ENCODE assay signal across 18 cellular contexts in the genomic region with DNA sequence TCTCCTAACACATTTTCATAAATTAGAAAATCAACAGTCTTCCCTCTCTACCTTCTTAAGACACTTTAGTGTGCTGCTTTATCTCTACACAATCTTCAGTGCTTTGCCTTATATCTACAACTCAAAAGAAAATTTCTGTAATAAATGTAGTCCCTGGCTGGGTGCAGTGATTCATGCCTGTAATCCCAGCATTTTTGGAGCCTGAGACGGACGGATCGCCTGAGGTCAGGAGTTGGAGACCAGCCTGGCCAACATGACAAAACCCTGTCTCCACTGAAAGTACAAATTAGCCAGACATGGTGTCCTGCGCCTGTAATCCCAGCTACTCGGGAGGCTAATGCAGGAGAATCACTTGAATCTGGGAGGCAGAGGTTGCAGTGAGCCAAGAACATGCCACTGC. TPM values are rescaled to one million over a fixed set of nuclear protein-coding genes. Genes with fewer than 3 reads are reported as not detected.
DNase-seq lines count a peak whose midpoint lies in the region; ATAC-seq and TF ChIP-seq lines count a peak whose summit lies in the region.
"Had no signal": no experiment of that assay in that cellular context is flagged by ENCODE, and none has a peak within 500 bp of the region (broad histone marks: within the 10 kb centered on the region; RNA-seq: fewer than 3 reads in every experiment).

No MANE protein-coding gene starts in this region.

- no peaks in the 10 kb centered on the region for H3K36me3 ChIP-seq in neural progenitor cell
- H3K36me3 ChIP-seq: gastrocnemius medialis, upper lobe of left lung had no signal

- H3K4me1 Mint-ChIP-seq in neural progenitor cell = peaks cover 13% of the 10 kb centered on the region
- H3K4me1 Mint-ChIP-seq: stimulated activated effector memory CD8-positive, alpha-beta T cell treated with anti-CD3 and anti-CD28 coated beads, Interleukin-12 subunit alpha, Interleukin-12 subunit beta, amount 100 ng/mL, for 72 hours had no signal

- no peaks in the 10 kb centered on the region for H3K79me2 ChIP-seq in neural progenitor cell (ENCODE audit: low read depth)

- no peaks in the 10 kb centered on the region for H4K20me1 ChIP-seq in neural progenitor cell (ENCODE audit: low read depth)

- no peak for TF ChIP-seq CTCF in neural progenitor cell (IDR thresholded peaks at IDR 0.05)

- peaks cover 3% of the 10 kb centered on the region for H3K9me3 Mint-ChIP-seq in neural progenitor cell
- H3K9me3 Mint-ChIP-seq: stimulated activated effector memory CD8-positive, alpha-beta T cell treated with anti-CD3 and anti-CD28 coated beads, Interleukin-12 subunit alpha, Interleukin-12 subunit beta, amount 100 ng/mL, for 72 hours had no signal

- H3K9ac ChIP-seq in neural progenitor cell = no peak overlapping the region

- H3K27me3 Mint-ChIP-seq in neural progenitor cell (ENCODE audit: insufficient read depth, low read depth) = no peaks in the 10 kb centered on the region

- H3K27ac Mint-ChIP-seq in neural progenitor cell = no peak overlapping the region
- H3K27ac Mint-ChIP-seq: activated CD4-positive, alpha-beta T cell treated with anti-CD3 and anti-CD28 coated beads, Interleukin-2, amount 10 ng/mL, durations not matched to agents 24 days and 14 days; stimulated activated effector memory CD8-positive, alpha-beta T cell treated with anti-CD3 and anti-CD28 coated beads, Interleukin-12 subunit alpha, Interleukin-12 subunit beta, amount 100 ng/mL, for 72 hours had no signal

- no peaks in the 10 kb centered on the region for H3K27me3 ChIP-seq in neural progenitor cell
- H3K27me3 ChIP-seq: gastrocnemius medialis, upper lobe of left lung had no signal

- no peaks in the 10 kb centered on the region for H3K36me3 Mint-ChIP-seq in neural progenitor cell
- H3K36me3 Mint-ChIP-seq: stimulated activated effector memory CD8-positive, alpha-beta T cell treated with anti-CD3 and anti-CD28 coated beads, Interleukin-12 subunit alpha, Interleukin-12 subunit beta, amount 100 ng/mL, for 72 hours had no signal

- no peaks in the 10 kb centered on the region for H3K9me3 ChIP-seq in neural progenitor cell (ENCODE audit: low read depth)
- H3K9me3 ChIP-seq: gastrocnemius medialis, upper lobe of left lung had no signal

- H2AFZ ChIP-seq in neural progenitor cell (replicated peaks) = no peak overlapping the region

- H3K27ac ChIP-seq in neural progenitor cell = no peak overlapping the region
- H3K27ac ChIP-seq: gastrocnemius medialis, upper lobe of left lung had no signal

- ATAC-seq in GM19452 (IDR thresholded peaks at IDR 0.05; ENCODE audit: unreplicated experiment) (no peak), GM19328 (IDR thresholded peaks at IDR 0.05; ENCODE audit: unreplicated experiment) (no peak), GM19324 (IDR thresholded peaks at IDR 0.05; ENCODE audit: low FRiP score, unreplicated experiment) (no peak)
- ATAC-seq: gastrocnemius medialis; stimulated activated effector memory CD8-positive, alpha-beta T cell treated with anti-CD3 and anti-CD28 coated beads, Interleukin-12 subunit alpha, Interleukin-12 subunit beta, amount 100 ng/mL, for 72 hours had no signal

- DNase-seq in AG08395 (ENCODE audit: low spot score) (peak; percentile 24), LHCN-M2 (ENCODE audit: low read depth) (peak; percentile 78), astrocyte of the hippocampus (ENCODE audit: low read depth, low spot score) (peak; percentile 65), islet precursor cell (peak; percentile 83), neural progenitor cell (ENCODE audit: low spot score) (no peak)
- DNase-seq: ACHN; activated CD4-positive, alpha-beta T cell treated with anti-CD3 and anti-CD28 coated beads, Interleukin-2, amount 10 ng/mL, durations not matched to agents 24 days and 14 days; activated naive CD4-positive, alpha-beta T cell; gastrocnemius medialis; H7; NCI-H187 treated with DMSO at 0.1 percent for 48 hours; NCI-H510A; posterior cingulate gyrus; upper lobe of left lung had no signal

- H3K4me3 Mint-ChIP-seq in neural progenitor cell = no peak overlapping the region
- H3K4me3 Mint-ChIP-seq: activated CD4-positive, alpha-beta T cell treated with anti-CD3 and anti-CD28 coated beads, Interleukin-2, amount 10 ng/mL, durations not matched to agents 24 days and 14 days; stimulated activated effector memory CD8-positive, alpha-beta T cell treated with anti-CD3 and anti-CD28 coated beads, Interleukin-12 subunit alpha, Interleukin-12 subunit beta, amount 100 ng/mL, for 72 hours had no signal

- H3K4me1 ChIP-seq in neural progenitor cell = peaks cover 6% of the 10 kb centered on the region
- H3K4me1 ChIP-seq: gastrocnemius medialis had no signal

- no peak overlapping the region for H3K4me3 ChIP-seq in neural progenitor cell
- H3K4me3 ChIP-seq: gastrocnemius medialis, upper lobe of left lung had no signal

- H3K4me2 ChIP-seq in neural progenitor cell = no peak overlapping the region

- no peaks in the 10 kb centered on the region for H3F3A ChIP-seq in neural progenitor cell (ENCODE audit: low read depth)

RNA-seq across cellular contexts. Expression of a gene that starts 9.7 kb away (rescaled TPM):
- total RNA-seq in LHCN-M2 (2014; rRNA removed) (0.98 and 2.8 TPM in 2 replicates), neural progenitor cell (ENCODE audit: low replicate concordance) (0.93 and 2.9 TPM in 2 replicates)
- 21.9 TPM for polyA plus RNA-seq in LHCN-M2 (2012)
